In the genomic region with DNA sequence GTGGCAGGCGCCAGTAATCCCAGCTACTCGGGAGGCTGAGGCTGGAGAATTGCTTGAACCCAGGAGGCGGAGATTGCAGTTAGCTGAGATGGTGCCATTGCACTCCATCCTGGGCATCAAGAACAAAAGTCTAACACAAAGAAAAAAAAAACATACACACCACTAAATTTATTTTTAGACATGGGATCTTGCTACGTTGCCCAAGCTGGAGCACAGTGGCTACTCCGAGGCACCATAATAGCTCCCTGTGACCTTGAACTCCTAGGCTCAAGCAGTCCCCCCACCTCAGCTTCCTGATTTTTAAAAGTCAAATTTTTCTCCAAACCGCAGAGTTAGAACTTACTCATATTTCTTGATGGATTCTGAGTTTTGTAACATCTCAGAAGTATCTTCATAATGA, we compare ENCODE assay signal across 17 cellular contexts. TPM values are rescaled to one million over a fixed set of nuclear protein-coding genes. Genes with fewer than 3 reads are reported as not detected.
A peak's percentile ranks its signal among the peaks of the same experiment; 100 is the strongest.
DNase-seq lines count a peak whose midpoint lies in the region; ATAC-seq and TF ChIP-seq lines count a peak whose summit lies in the region.
"Had no signal": no experiment of that assay in that cellular context is flagged by ENCODE, and none has a peak within 500 bp of the region (broad histone marks: within the 10 kb centered on the region; RNA-seq: fewer than 3 reads in every experiment).

No MANE protein-coding gene starts in this region.

- H3F3A ChIP-seq in GM23338 (replicated peaks; ENCODE audit: low read depth): peaks cover 13% of the 10 kb centered on the region; the same call in 1 of the 2 replicates

- H3K27me3 ChIP-seq in GM23338 (ENCODE audit: insufficient read depth) (peaks cover 12% of the 10 kb centered on the region; the same call in 1 of the 2 replicates), sigmoid colon (no peaks in the 10 kb centered on the region)
- H3K27me3 ChIP-seq: Peyer's patch had no signal

- DNase-seq in GM23338 (ENCODE audit: low spot score) (no peak), MV-4-11 (lab: John Stamatoyannopoulos, UW) (peak; percentile 77), sigmoid colon (peak; percentile 17), KBM-7 (no peak), middle frontal gyrus (ENCODE audit: extremely low spot score, low spot score) (no peak)
- DNase-seq: CD8-positive, alpha-beta memory T cell; GOT3; IMR-90; Karpas-422; NCI-H1105; NCI-H1694; NCI-H510A; NCI-H774 had no signal

- no peak for TF ChIP-seq EP300 in sigmoid colon (IDR thresholded peaks at IDR 0.05)

- no peak overlapping the region for H3K4me3 Mint-ChIP-seq in GM23338

- ATAC-seq in GM23338: no peak
- ATAC-seq in HG03354 (IDR thresholded peaks at IDR 0.05; ENCODE audit: poor library complexity, severe bottlenecking, unreplicated experiment): no peak

- no peaks in the 10 kb centered on the region for H3K9me3 ChIP-seq in sigmoid colon
- H3K9me3 ChIP-seq: BLaER1 treated with 17β-estradiol and CSF1 and Interleukin-3, amounts not matched to agents 10 nM and 100 nM; Peyer's patch had no signal

- H2AFZ ChIP-seq in GM23338: no peak overlapping the region

- TF ChIP-seq CTCF in GM23338 (conservative IDR thresholded peaks at IDR 0.05; ENCODE audit: low read depth in 2 of 2): no peak
- no peak for TF ChIP-seq CTCF in VCaP (conservative IDR thresholded peaks at IDR 0.05)
- TF ChIP-seq CTCF in sigmoid colon (IDR thresholded peaks at IDR 0.05): no peak

- H3K27ac ChIP-seq in GM23338 (ENCODE audit: low read depth) (0 out of 2 replicates have a peak overlapping the region, but pooled peaks have one; percentile 81), VCaP (peak overlapping the region; percentile 86), sigmoid colon (no peak overlapping the region)
- H3K27ac ChIP-seq: BLaER1 treated with 17β-estradiol and CSF1 and Interleukin-3, amounts not matched to agents 10 nM and 100 nM; Peyer's patch had no signal

- H3K9me3 Mint-ChIP-seq in GM23338: no peaks in the 10 kb centered on the region
- H3K9me3 Mint-ChIP-seq: CD8-positive, alpha-beta memory T cell had no signal

- H3K4me3 ChIP-seq in GM23338 (no peak overlapping the region), sigmoid colon (no peak overlapping the region)
- H3K4me3 ChIP-seq: BLaER1 treated with 17β-estradiol and CSF1 and Interleukin-3, amounts not matched to agents 10 nM and 100 nM; Peyer's patch had no signal

- intact Hi-C loops in sigmoid colon (cut with DNase I): no loop called here

- no peak overlapping the region for H3K27ac Mint-ChIP-seq in GM23338
- H3K27ac Mint-ChIP-seq: CD8-positive, alpha-beta memory T cell had no signal

- in situ Hi-C loops in KBM-7 (cut with MboI; ENCODE audit: low pct_unique_long_range_greater_than_20kb, low sequenced_read_pairs): no loop called here

- H3K36me3 ChIP-seq in GM23338 (ENCODE audit: insufficient read depth) (no peaks in the 10 kb centered on the region), sigmoid colon (no peaks in the 10 kb centered on the region)
- H3K36me3 ChIP-seq: BLaER1 treated with 17β-estradiol and CSF1 and Interleukin-3, amounts not matched to agents 10 nM and 100 nM; Peyer's patch had no signal

- H3K9me2 ChIP-seq in GM23338 (ENCODE audit: insufficient read depth): no peaks in the 10 kb centered on the region

- no peak overlapping the region for H3K4me2 ChIP-seq in GM23338
- H3K4me2 ChIP-seq: BLaER1 treated with 17β-estradiol and CSF1 and Interleukin-3, amounts not matched to agents 10 nM and 100 nM had no signal

- peaks cover 13% of the 10 kb centered on the region for H3K27me3 Mint-ChIP-seq in GM23338 (ENCODE audit: insufficient read depth, low read depth, poor library complexity)

- H4K20me1 ChIP-seq in GM23338 (replicated peaks; ENCODE audit: insufficient read depth): peaks cover 23% of the 10 kb centered on the region; the same call in 1 of the 2 replicates

- H3K79me2 ChIP-seq in GM23338 (replicated peaks; ENCODE audit: insufficient read depth): peaks cover 74% of the 10 kb centered on the region

- WGBS in sigmoid colon, 2 donors: 92 to 94% methylated on average over 6 of the region's 6 CpGs

- peaks cover 6% of the 10 kb centered on the region; the same call in 1 of the 3 replicates for H3K36me3 Mint-ChIP-seq in GM23338 (ENCODE audit: low read depth)
- H3K36me3 Mint-ChIP-seq: CD8-positive, alpha-beta memory T cell had no signal

- no peak for TF ChIP-seq POLR2A in sigmoid colon (IDR thresholded peaks at IDR 0.05)

- peaks cover 43% of the 10 kb centered on the region for H3K4me1 Mint-ChIP-seq in GM23338

- H3K4me1 ChIP-seq in GM23338 (ENCODE audit: insufficient read depth) (peaks cover 29% of the 10 kb centered on the region), sigmoid colon (peaks cover 0 to 25% (median 17%) of the 10 kb centered on the region in 4 donors)

TF ChIP-seq in GM23338, 12 proteins besides CTCF, POLR2A, EP300 and RAD21 (continues in another document):
- TF ChIP-seq NANOG (IDR thresholded peaks at IDR 0.05; ENCODE audit: borderline replicate concordance) (no peak), JUNB (IDR thresholded peaks at IDR 0.05; ENCODE audit: unreplicated experiment) (no peak), EZH2phosphoT487 (IDR thresholded peaks at IDR 0.05; ENCODE audit: unreplicated experiment) (no peak), POLR2AphosphoS5 (IDR thresholded peaks at IDR 0.05; ENCODE audit: low read depth) (no peak), EZH2 (IDR thresholded peaks at IDR 0.05; ENCODE audit: low read depth, unreplicated experiment) (no peak), ZNF114 (CRISPR knock-in tag; IDR thresholded peaks at IDR 0.05) (no peak)
- TF ChIP-seq, protein P1, sequence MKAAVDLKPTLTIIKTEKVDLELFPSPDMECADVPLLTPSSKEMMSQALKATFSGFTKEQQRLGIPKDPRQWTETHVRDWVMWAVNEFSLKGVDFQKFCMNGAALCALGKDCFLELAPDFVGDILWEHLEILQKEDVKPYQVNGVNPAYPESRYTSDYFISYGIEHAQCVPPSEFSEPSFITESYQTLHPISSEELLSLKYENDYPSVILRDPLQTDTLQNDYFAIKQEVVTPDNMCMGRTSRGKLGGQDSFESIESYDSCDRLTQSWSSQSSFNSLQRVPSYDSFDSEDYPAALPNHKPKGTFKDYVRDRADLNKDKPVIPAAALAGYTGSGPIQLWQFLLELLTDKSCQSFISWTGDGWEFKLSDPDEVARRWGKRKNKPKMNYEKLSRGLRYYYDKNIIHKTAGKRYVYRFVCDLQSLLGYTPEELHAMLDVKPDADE (IDR thresholded peaks at IDR 0.05): no peak

RNA-seq across cellular contexts. Expression of a gene that starts 3.5 kb away (rescaled TPM):
- 54.1 and 77.0 TPM in 2 replicates for total RNA-seq in GM23338 (2014; rRNA removed; shearing (Covaris generic))
- polyA plus RNA-seq in GM23338 (2016; fragmentation: Nextera tagmentation; extraction: Ambion mirVana) (14.1 and 14.4 TPM in 2 replicates), sigmoid colon (10 to 100 TPM; 27.0 to 65.1 (median 40.2) TPM)
- 10 to 100 TPM in 2 of 4 donors, 1 to 10 TPM in 2; 6.1 to 12.5 (median 9.4) TPM for total RNA-seq in sigmoid colon

RNA-seq across cellular contexts. Expression of a gene that starts 58.3 kb away (rescaled TPM):
- 73.9 and 113 TPM in 2 replicates for total RNA-seq in GM23338 (2014; rRNA removed; shearing (Covaris generic))
- polyA plus RNA-seq in GM23338 (2016; fragmentation: Nextera tagmentation; extraction: Ambion mirVana) (73.4 and 85.9 TPM in 2 replicates), sigmoid colon (10 to 100 TPM; 52.9 to 68.7 (median 60.8) TPM)
- 100 to 1,000 TPM; 164 to 327 (median 261) TPM for total RNA-seq in sigmoid colon

Comparison
In these comparisons a context has a peak if more than half of its experiments do, and no peak if none do; other contexts are left out.
1. DNase-seq: peak in MV-4-11 (single experiment) and sigmoid colon (single experiment); none in GM23338 (single experiment), KBM-7 (single experiment) and middle frontal gyrus (single experiment).
2. H3K27ac ChIP-seq: peak in GM23338 (single experiment) and VCaP (single experiment); none in sigmoid colon (0 of 4).